In genomic region chr16:1351215-1351581, GRCh38 we compare ENCODE assay signal across 8 cellular contexts. TPM values are rescaled to one million over a fixed set of nuclear protein-coding genes. Genes with fewer than 3 reads are reported as not detected.
DNase-seq lines count a peak whose midpoint lies in the region; ATAC-seq and TF ChIP-seq lines count a peak whose summit lies in the region.

No MANE protein-coding gene starts in this region.

- H3K27ac ChIP-seq in CD8-positive, alpha-beta T cell (ENCODE audit: low read depth, low read length): peak overlapping the region; percentile 44
- peak overlapping the region; percentile 72 to 80 (median 76) for H3K27ac ChIP-seq in sigmoid colon

- H3K27ac Mint-ChIP-seq in CD8-positive, alpha-beta T cell: peak overlapping the region; percentile 66
- H3K27ac Mint-ChIP-seq in T-cell: peak overlapping the region; percentile 52 to 68

- peaks cover 35% of the 10 kb centered on the region for H3K4me1 Mint-ChIP-seq in CD8-positive, alpha-beta T cell (ENCODE audit: low read depth)
- peaks cover 28 to 44% (median 34%) of the 10 kb centered on the region in 3 donors for H3K4me1 Mint-ChIP-seq in T-cell

- H3K4me3 Mint-ChIP-seq in CD8-positive, alpha-beta T cell: peak overlapping the region; percentile 80
- peak overlapping the region; percentile 75 to 80 (median 79) for H3K4me3 Mint-ChIP-seq in T-cell

- peaks cover 18% of the 10 kb centered on the region for H3K36me3 Mint-ChIP-seq in CD8-positive, alpha-beta T cell
- no peaks in the 10 kb centered on the region for H3K36me3 Mint-ChIP-seq in T-cell

- POLR2A ChIA-PET in CD8-positive, alpha-beta T cell (lab: Charles Lee): interaction anchor here (0.6 to 1.3 kb wide), 4 partner anchors 9 to 598 kb away, joined by 3 to 5 read pairs (median 3); no protein-coding TSS in a partner anchor
- POLR2A ChIA-PET in T-cell (lab: Charles Lee): no interaction called here

- no peak for TF ChIP-seq CTCF in CD8-positive, alpha-beta T cell (IDR thresholded peaks at IDR 0.05)
- TF ChIP-seq CTCF in fibroblast of villous mesenchyme (IDR thresholded peaks at IDR 0.05; ENCODE audit: insufficient read depth, low read depth, low read length): no peak
- TF ChIP-seq CTCF in sigmoid colon (IDR thresholded peaks at IDR 0.05): no peak
- TF ChIP-seq CTCF in GM20000 (IDR thresholded peaks at IDR 0.05; ENCODE audit: extremely low read depth, missing control alignments): no peak

- CTCF ChIA-PET in CD8-positive, alpha-beta T cell (lab: Charles Lee): interaction anchor here (1.0 kb wide), 1 partner anchor 9 kb away, joined by 3 read pairs; no protein-coding TSS in a partner anchor
- CTCF ChIA-PET in T-cell (lab: Charles Lee): no interaction called here

- H3K9me3 ChIP-seq in CD8-positive, alpha-beta T cell (ENCODE audit: low read length): no peaks in the 10 kb centered on the region
- H3K9me3 ChIP-seq in sigmoid colon: no peaks in the 10 kb centered on the region

- no peak for TF ChIP-seq EP300 in sigmoid colon (IDR thresholded peaks at IDR 0.05)

- WGBS in sigmoid colon, 2 donors: 0 to 1% methylated on average over 35 of the region's 35 CpGs

- peak overlapping the region; percentile 84 for H3K4me3 ChIP-seq in CD8-positive, alpha-beta T cell (ENCODE audit: low read depth, low read length)
- H3K4me3 ChIP-seq in H7 (ENCODE audit: insufficient read depth, low read depth, low read length) (peak overlapping the region; percentile 87), fibroblast of villous mesenchyme (ENCODE audit: low read depth, low read length) (peak overlapping the region; percentile 92), sigmoid colon (peak overlapping the region; percentile 84 to 98 (median 92))

- no peaks in the 10 kb centered on the region for H3K27me3 Mint-ChIP-seq in CD8-positive, alpha-beta T cell (ENCODE audit: low read depth)
- H3K27me3 Mint-ChIP-seq in T-cell: peaks cover 0 to 1% of the 10 kb centered on the region in 2 donors

- peak; percentile 24 for ATAC-seq in CD8-positive, alpha-beta T cell
- ATAC-seq in T-cell (replicated peaks in 1 of 4) (peak; percentile 7 to 15 (median 12)), HG02981 (IDR thresholded peaks at IDR 0.05; ENCODE audit: unreplicated experiment) (no peak)

- TF ChIP-seq POLR2A in sigmoid colon (IDR thresholded peaks at IDR 0.05): no peak

- H3K9me3 Mint-ChIP-seq in CD8-positive, alpha-beta T cell: no peaks in the 10 kb centered on the region
- H3K9me3 Mint-ChIP-seq in T-cell: no peaks in the 10 kb centered on the region

- no peaks in the 10 kb centered on the region for H3K27me3 ChIP-seq in CD8-positive, alpha-beta T cell (ENCODE audit: insufficient read depth, low read length)
- H3K27me3 ChIP-seq in H7 (ENCODE audit: control insufficient read depth, insufficient read depth, low read length) (no peaks in the 10 kb centered on the region), sigmoid colon (no peaks in the 10 kb centered on the region)

- intact Hi-C loops in CD8-positive, alpha-beta T cell (cut with DNase I, micrococcal nuclease): loop anchor here (1.0 to 10.0 kb wide), 5 partner anchors 8 to 264 kb away; partner anchors contain the start of genes CRAMP1 (in 1 of the 2), IFT140 (in 1 of the 2), UBE2I (in 1 of the 2) and UQCC4 (in 1 of the 2)
- intact Hi-C loops in sigmoid colon (cut with DNase I): loop anchor here (5.0 kb wide), 1 partner anchor 39 kb away; no protein-coding TSS in a partner anchor

- H3K4me1 ChIP-seq in CD8-positive, alpha-beta T cell (ENCODE audit: insufficient read depth, low read length): peaks cover 24% of the 10 kb centered on the region
- peaks cover 0 to 39% (median 26%) of the 10 kb centered on the region in 4 donors for H3K4me1 ChIP-seq in sigmoid colon

- no peak for DNase-seq in CD8-positive, alpha-beta T cell
- DNase-seq in H7: no peak
- DNase-seq in T-cell: no peak
- no peak for DNase-seq in fibroblast of villous mesenchyme (ENCODE audit: low read depth)
- DNase-seq in sigmoid colon: no peak
- no peak for DNase-seq in GM20000 (ENCODE audit: low spot score)
- DNase-seq in middle frontal gyrus (ENCODE audit: extremely low spot score, low spot score): no peak

- no peaks in the 10 kb centered on the region for H3K36me3 ChIP-seq in CD8-positive, alpha-beta T cell (ENCODE audit: insufficient read depth, low read length)
- H3K36me3 ChIP-seq in H7 (replicated peaks; ENCODE audit: control insufficient read depth, insufficient read depth, low read length): peaks cover 5% of the 10 kb centered on the region
- H3K36me3 ChIP-seq in sigmoid colon: peaks cover 5 to 26% (median 13%) of the 10 kb centered on the region in 4 donors

RNA-seq across cellular contexts. Expression of gene TSR3, which starts 0.5 kb away (rescaled TPM):
- 10 to 100 TPM; 21.6 to 22.7 TPM for total RNA-seq in CD8-positive, alpha-beta T cell
- total RNA-seq in H7 (2014; rRNA removed; shearing (Covaris generic)): 87.7 and 99.4 TPM in 2 replicates
- 10 to 100 TPM; 25.4 to 53.1 (median 48.1) TPM for total RNA-seq in T-cell
- total RNA-seq in fibroblast of villous mesenchyme: 42.7 and 55.7 TPM in 2 replicates
- 100 to 1,000 TPM in 2 of 4 donors, 10 to 100 TPM in 2; 83.4 to 107 (median 98.3) TPM for total RNA-seq in sigmoid colon
- polyA plus RNA-seq in sigmoid colon: 10 to 100 TPM; 59.0 to 69.1 (median 66.9) TPM

RNA-seq across cellular contexts. Expression of gene GNPTG, which starts 0.5 kb away (rescaled TPM):
- 10 to 100 TPM; 30.7 to 31.9 TPM for total RNA-seq in CD8-positive, alpha-beta T cell
- total RNA-seq in H7 (2014; rRNA removed; shearing (Covaris generic)): 16.2 and 21.5 TPM in 2 replicates
- total RNA-seq in T-cell (10 to 100 TPM; 42.6 to 66.5 (median 63.1) TPM), fibroblast of villous mesenchyme (25.1 and 26.3 TPM in 2 replicates), sigmoid colon (10 to 100 TPM; 42.1 to 60.1 (median 43.7) TPM)
- 10 to 100 TPM; 28.0 to 46.0 (median 30.6) TPM for polyA plus RNA-seq in sigmoid colon

RNA-seq across cellular contexts. Expression of gene BAIAP3, which starts 17.8 kb away (rescaled TPM):
- 10 to 100 TPM; 13.8 to 18.3 TPM for total RNA-seq in CD8-positive, alpha-beta T cell
- 2.6 and 5.7 TPM in 2 replicates for total RNA-seq in H7 (2014; rRNA removed; shearing (Covaris generic))
- total RNA-seq in T-cell (10 to 100 TPM in 4 of 5 donors, 1 to 10 TPM in 1; 9.1 to 12.8 (median 12.7) TPM), fibroblast of villous mesenchyme (under 0.01 and 0.32 TPM in 2 replicates), sigmoid colon (1 to 10 TPM in 3 of 4 donors, not detected in 1; 1.1 to 1.8 (median 1.6) TPM)
- polyA plus RNA-seq in sigmoid colon: 1 to 10 TPM in 2 of 3 donors, under 1 TPM in 1; 0.60 to 5.5 (median 1.8) TPM

RNA-seq across cellular contexts. Expression of gene UBE2I, which starts 41.8 kb away (rescaled TPM):
- 100 to 1,000 TPM; 285 to 294 TPM for total RNA-seq in CD8-positive, alpha-beta T cell
- 79.9 and 80.2 TPM in 2 replicates for total RNA-seq in H7 (2014; rRNA removed; shearing (Covaris generic))
- total RNA-seq in T-cell (100 to 1,000 TPM; 173 to 247 (median 190) TPM), fibroblast of villous mesenchyme (44.9 and 46.4 TPM in 2 replicates), sigmoid colon (10 to 100 TPM; 44.0 to 95.3 (median 61.5) TPM)
- 10 to 100 TPM; 38.4 to 85.1 (median 45.3) TPM for polyA plus RNA-seq in sigmoid colon
